9 cellular contexts compared by ENCODE assay signal in genomic region chr19:55080121-55080914, GRCh38. TPM values are rescaled to one million over a fixed set of nuclear protein-coding genes. Genes with fewer than 3 reads are reported as not detected.
DNase-seq lines count a peak whose midpoint lies in the region; ATAC-seq and TF ChIP-seq lines count a peak whose summit lies in the region.
"Had no signal": no experiment of that assay in that cellular context is flagged by ENCODE, and none has a peak within 500 bp of the region (broad histone marks: within the 10 kb centered on the region; RNA-seq: fewer than 3 reads in every experiment).

No MANE protein-coding gene starts in this region.

- H3K27me3 ChIP-seq in SJSA1 (replicated peaks) (peaks cover 62% of the 10 kb centered on the region), left ventricle myocardium inferior (ENCODE audit: low read depth) (peaks cover 92% of the 10 kb centered on the region)
- H3K27me3 ChIP-seq: SJCRH30 had no signal

- peaks cover 5 to 9% of the 10 kb centered on the region in 2 donors for H3K9me3 Mint-ChIP-seq in activated naive CD4-positive, alpha-beta T cell treated with anti-CD3 and anti-CD28 coated beads, Interleukin-2, amount 50 U/mL, for 72 hours

- no peak for TF ChIP-seq CTCF in left ventricle myocardium inferior (IDR thresholded peaks at IDR 0.05; ENCODE audit: borderline replicate concordance)

- H3K27ac Mint-ChIP-seq in activated naive CD4-positive, alpha-beta T cell treated with anti-CD3 and anti-CD28 coated beads, Interleukin-2, amount 50 U/mL, for 72 hours = peak overlapping the region in 1 of 2 donors; percentile 57

- ATAC-seq in activated naive CD4-positive, alpha-beta T cell treated with anti-CD3 and anti-CD28 coated beads, Interleukin-2, amount 50 U/mL, for 72 hours = peak; percentile 43 to 55
- no peak for ATAC-seq in GM18868 (IDR thresholded peaks at IDR 0.05; ENCODE audit: unreplicated experiment)
- ATAC-seq in GM18498 (IDR thresholded peaks at IDR 0.05; ENCODE audit: unreplicated experiment) = no peak

- intact Hi-C loops in left ventricle myocardium inferior (cut with micrococcal nuclease) = no loop called here

- DNase-seq in DMS79 treated with DMSO at 0.1 percent for 48 hours (lab: John Stamatoyannopoulos, UW) (peak; percentile 82), Kasumi-1 (lab: John Stamatoyannopoulos, UW) (peak; percentile 68 to 81), SJSA1 (ENCODE audit: low read depth in 1 of 2, low spot score in 2 of 2) (peak in 1 of 2 experiments; percentile 80), left ventricle myocardium inferior (peak; percentile 59), skeletal muscle cell (ENCODE audit: low read depth) (no peak)
- peak in 1 of 2 donors; percentile 70 for DNase-seq in activated naive CD4-positive, alpha-beta T cell treated with anti-CD3 and anti-CD28 coated beads, Interleukin-2, amount 50 U/mL, for 72 hours (ENCODE audit: low spot score in 2 of 2)

- peaks cover 26% of the 10 kb centered on the region for H3K4me1 ChIP-seq in SJSA1 (replicated peaks)
- peaks cover 28% of the 10 kb centered on the region for H3K4me1 ChIP-seq in left ventricle myocardium inferior
- H3K4me1 ChIP-seq: SJCRH30 had no signal

- H3K36me3 Mint-ChIP-seq in activated naive CD4-positive, alpha-beta T cell treated with anti-CD3 and anti-CD28 coated beads, Interleukin-2, amount 50 U/mL, for 72 hours = peaks cover 5 to 15% of the 10 kb centered on the region in 2 donors

- H3K9me3 ChIP-seq in SJSA1 (replicated peaks) (peaks cover 7% of the 10 kb centered on the region), left ventricle myocardium inferior (replicated peaks) (no peaks in the 10 kb centered on the region)
- H3K9me3 ChIP-seq: SJCRH30 had no signal

- H3K4me3 ChIP-seq in SJSA1 = peak overlapping the region; percentile 39
- H3K4me3 ChIP-seq in left ventricle myocardium inferior = peak overlapping the region; percentile 64
- H3K4me3 ChIP-seq in skeletal muscle cell (ENCODE audit: low read depth, low read length) = peak overlapping the region; percentile 60
- H3K4me3 ChIP-seq: SJCRH30 had no signal

- no peak overlapping the region for H3K27ac ChIP-seq in SJSA1
- H3K27ac ChIP-seq in left ventricle myocardium inferior (replicated peaks) = no peak overlapping the region
- H3K27ac ChIP-seq: SJCRH30 had no signal

- no peaks in the 10 kb centered on the region for H3K36me3 ChIP-seq in SJSA1
- H3K36me3 ChIP-seq in left ventricle myocardium inferior = no peaks in the 10 kb centered on the region
- H3K36me3 ChIP-seq: SJCRH30 had no signal

RNA-seq across cellular contexts. Expression of gene EPS8L1, which starts 4.6 kb away (rescaled TPM):
- total RNA-seq in SJSA1 (2014; rRNA removed; shearing (Covaris generic)) = 3.5 and 11.8 TPM in 2 replicates
- total RNA-seq in activated naive CD4-positive, alpha-beta T cell treated with anti-CD3 and anti-CD28 coated beads, Interleukin-2, amount 50 U/mL, for 72 hours = 1 to 10 TPM; 1.2 to 2.6 TPM
- total RNA-seq in left ventricle myocardium inferior = 0.88 TPM

RNA-seq across cellular contexts. Expression of gene RDH13, which starts 17.4 kb away (rescaled TPM):
- total RNA-seq in SJSA1 (2014; rRNA removed; shearing (Covaris generic)) = 3.7 and 7.1 TPM in 2 replicates
- 10 to 100 TPM; 15.9 to 16.0 TPM for total RNA-seq in activated naive CD4-positive, alpha-beta T cell treated with anti-CD3 and anti-CD28 coated beads, Interleukin-2, amount 50 U/mL, for 72 hours
- total RNA-seq in left ventricle myocardium inferior = 53.8 TPM

RNA-seq across cellular contexts. Expression of gene PPP1R12C, which starts 37.1 kb away (rescaled TPM):
- total RNA-seq in SJSA1 (2014; rRNA removed; shearing (Covaris generic)) = 72.7 and 82.4 TPM in 2 replicates
- 10 to 100 TPM; 52.7 to 76.5 TPM for total RNA-seq in activated naive CD4-positive, alpha-beta T cell treated with anti-CD3 and anti-CD28 coated beads, Interleukin-2, amount 50 U/mL, for 72 hours
- total RNA-seq in left ventricle myocardium inferior = 228 TPM

RNA-seq across cellular contexts. Expression of gene GP6, which starts 42.3 kb away (rescaled TPM):
- total RNA-seq in SJSA1 (2014; rRNA removed; shearing (Covaris generic)) = not detected in 2 replicates
- total RNA-seq in activated naive CD4-positive, alpha-beta T cell treated with anti-CD3 and anti-CD28 coated beads, Interleukin-2, amount 50 U/mL, for 72 hours = under 1 TPM in 1 of 2 donors, not detected in 1; 0.75 TPM
- 0.30 TPM for total RNA-seq in left ventricle myocardium inferior

Comparison
In these comparisons a context has a peak if more than half of its experiments do, and no peak if none do; other contexts are left out.
1. ATAC-seq: peak in activated naive CD4-positive, alpha-beta T cell treated with anti-CD3 and anti-CD28 coated beads, Interleukin-2, amount 50 U/mL, for 72 hours (2 of 2); none in GM18868 (single experiment) and GM18498 (single experiment).
2. Peak in every context shown above with its lines, with median percentiles within 50 percentile points of each other: H3K4me3 ChIP-seq.